In genomic region chr6:48754631-48755030, GRCh38 we compare ENCODE assay signal across 26 cellular contexts.
"Had no signal": no experiment of that assay in that cellular context is flagged by ENCODE, and none has a peak within 500 bp of the region (broad histone marks: within the 10 kb centered on the region; RNA-seq: fewer than 3 reads in every experiment).

No MANE protein-coding gene starts in this region.

- DNase-seq: cortex of kidney; effector memory CD8-positive, alpha-beta T cell; foreskin keratinocyte; heart left ventricle; kidney; midbrain; naive thymus-derived CD4-positive, alpha-beta T cell; occipital lobe; ovary; posterior cingulate gyrus; psoas muscle; right lobe of liver; small intestine; stimulated activated CD4-positive, alpha-beta T cell treated with anti-CD3 and anti-CD28 coated beads, Interleukin-12 subunit alpha, Interleukin-12 subunit beta, amount 100 ng/mL, for 4 hours; stimulated activated CD4-positive, alpha-beta T cell treated with anti-CD3 and anti-CD28 coated beads, Interleukin-1b, Interleukin-23, amount 100 ng/mL, for 48 hours; stimulated activated CD4-positive, alpha-beta T cell treated with anti-CD3 and anti-CD28 coated beads, Interleukin-4, amount 100 ng/mL, for 1 hour; stimulated activated CD8-positive, alpha-beta memory T cell treated with anti-CD3 and anti-CD28 coated beads, Interleukin-4, amount 100 ng/mL, for 48 hours; stimulated activated naive CD4-positive, alpha-beta T cell; stimulated activated naive CD8-positive, alpha-beta T cell treated with anti-CD3 and anti-CD28 coated beads, Interleukin-15, amount 100 ng/mL, for 72 hours; transverse colon; upper lobe of right lung; uterus had no signal

- H3K27me3 Mint-ChIP-seq: effector memory CD8-positive, alpha-beta T cell; memory B cell; naive thymus-derived CD4-positive, alpha-beta T cell; stimulated activated naive CD8-positive, alpha-beta T cell treated with anti-CD3 and anti-CD28 coated beads, Interleukin-15, amount 100 ng/mL, for 72 hours had no signal

- FAIRE-seq: endometrium, kidney, small intestine had no signal

- H3K27ac Mint-ChIP-seq: effector memory CD8-positive, alpha-beta T cell; memory B cell; naive thymus-derived CD4-positive, alpha-beta T cell; stimulated activated naive CD8-positive, alpha-beta T cell treated with anti-CD3 and anti-CD28 coated beads, Interleukin-15, amount 100 ng/mL, for 72 hours had no signal

- ATAC-seq: effector memory CD8-positive, alpha-beta T cell; foreskin keratinocyte; gastroesophageal sphincter; heart left ventricle; left lobe of liver; naive thymus-derived CD4-positive, alpha-beta T cell; psoas muscle; right lobe of liver; stimulated activated naive CD8-positive, alpha-beta T cell treated with anti-CD3 and anti-CD28 coated beads, Interleukin-15, amount 100 ng/mL, for 72 hours; upper lobe of right lung had no signal

- H3K36me3 Mint-ChIP-seq: memory B cell; naive thymus-derived CD4-positive, alpha-beta T cell had no signal

- H3K4me1 Mint-ChIP-seq: memory B cell; naive thymus-derived CD4-positive, alpha-beta T cell; stimulated activated naive CD8-positive, alpha-beta T cell treated with anti-CD3 and anti-CD28 coated beads, Interleukin-15, amount 100 ng/mL, for 72 hours had no signal

- H3K4me3 Mint-ChIP-seq: effector memory CD8-positive, alpha-beta T cell; memory B cell; naive thymus-derived CD4-positive, alpha-beta T cell; stimulated activated naive CD8-positive, alpha-beta T cell treated with anti-CD3 and anti-CD28 coated beads, Interleukin-15, amount 100 ng/mL, for 72 hours had no signal
